Comparison of ENCODE assay signal across 17 cellular contexts in the genomic region with DNA sequence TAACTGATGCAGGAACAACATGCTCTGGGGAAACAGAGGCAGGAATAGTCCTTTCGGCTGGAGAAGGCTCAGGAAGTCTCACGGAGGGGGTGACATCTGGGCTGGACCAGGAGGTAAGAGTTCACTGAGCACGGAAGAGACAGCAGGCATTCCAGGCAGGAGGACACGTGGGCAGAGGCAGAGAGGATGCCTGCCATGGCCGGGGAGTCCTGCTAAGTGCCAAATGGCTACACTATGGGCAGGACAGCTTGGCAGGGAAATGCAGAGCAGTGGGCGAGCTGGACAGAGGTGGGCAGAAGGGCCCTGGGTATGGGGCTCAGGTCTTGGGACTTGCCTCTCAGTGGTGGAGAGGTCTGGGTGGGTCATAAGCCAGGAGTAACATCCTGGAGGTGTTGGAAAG. TPM values are rescaled to one million over a fixed set of nuclear protein-coding genes. Genes with fewer than 3 reads are reported as not detected.
A peak's percentile ranks its signal among the peaks of the same experiment; 100 is the strongest.
DNase-seq lines count a peak whose midpoint lies in the region; ATAC-seq and TF ChIP-seq lines count a peak whose summit lies in the region.
"Had no signal": no experiment of that assay in that cellular context is flagged by ENCODE, and none has a peak within 500 bp of the region (broad histone marks: within the 10 kb centered on the region; RNA-seq: fewer than 3 reads in every experiment).

No MANE protein-coding gene starts in this region.

- H3K14ac ChIP-seq in IMR-90 (replicated peaks; ENCODE audit: low read depth, low read length) (no peak overlapping the region), neuronal stem cell (ENCODE audit: low read length) (no peak overlapping the region)

- no peak for ATAC-seq in IMR-90 (ENCODE audit: low read depth)

- no peaks in the 10 kb centered on the region for H3K9me3 ChIP-seq in IMR-90 (ENCODE audit: control insufficient read depth, insufficient read depth, low read length)
- H3K9me3 ChIP-seq in neuronal stem cell (replicated peaks in 1 of 2; ENCODE audit: control insufficient read depth in 2 of 2, insufficient read depth in 1 of 2, low read depth in 1 of 2, low read length in 2 of 2) = no peaks in the 10 kb centered on the region
- H3K9me3 ChIP-seq: A549, HAP-1 had no signal

- no peak for TF ChIP-seq RAD21 in IMR-90 (IDR thresholded peaks at IDR 0.05; ENCODE audit: low read length)

- H4K20me1 ChIP-seq in IMR-90 (ENCODE audit: insufficient read depth, low read length) = no peaks in the 10 kb centered on the region; the same call in none of the 2 replicates

- H4K8ac ChIP-seq in IMR-90 (ENCODE audit: low read depth in 2 of 2, low read length in 2 of 2) (no peak overlapping the region), neuronal stem cell (ENCODE audit: low read depth, low read length) (no peak overlapping the region)

- H3K18ac ChIP-seq in IMR-90 (ENCODE audit: low read depth, low read length) (no peak overlapping the region), neuronal stem cell (ENCODE audit: low read length) (no peak overlapping the region)

- H3K27ac ChIP-seq in IMR-90 (ENCODE audit: insufficient read depth, low read length) (no peak overlapping the region), RWPE1 (peak overlapping the region; percentile 91), neuronal stem cell (replicated peaks; ENCODE audit: low read length) (no peak overlapping the region)
- H3K27ac ChIP-seq: A549 had no signal

- WGBS in IMR-90 (ENCODE audit: extremely low coverage in 2 of 2, insufficient read length in 1 of 2), 2 experiments = 80% methylated on average over 6 of the region's 6 CpGs; no CpG with 5 or more reads in 1 of the 2 experiments
- no CpG with 5 or more reads among the region's 6 CpGs for WGBS in neuronal stem cell (ENCODE audit: extremely low coverage in 2 of 2, insufficient read length in 2 of 2, insufficient replicate concordance in 1 of 2), 2 donors

- H3K36me3 ChIP-seq in IMR-90 (ENCODE audit: control insufficient read depth, insufficient read depth, low read length) (peaks cover 3% of the 10 kb centered on the region; the same call in 1 of the 2 replicates), neuronal stem cell (replicated peaks in 1 of 2; ENCODE audit: control insufficient read depth in 2 of 2, insufficient read depth in 2 of 2, low read length in 2 of 2) (peaks cover 4 to 7% of the 10 kb centered on the region in 2 donors)
- H3K36me3 ChIP-seq: HAP-1 had no signal

- H3K4ac ChIP-seq in IMR-90 (ENCODE audit: low read depth, low read length) = no peak overlapping the region
- H3K4ac ChIP-seq in neuronal stem cell (ENCODE audit: low read length) = no peak overlapping the region

- H3K9ac ChIP-seq in IMR-90 (ENCODE audit: low read depth, low read length) = no peak overlapping the region
- peak overlapping the region; percentile 40 for H3K9ac ChIP-seq in neuronal stem cell (ENCODE audit: low read depth, low read length, poor library complexity)

- in situ Hi-C loops in IMR-90 (cut with MboI; ENCODE audit: low sequenced_read_pairs) = no loop called here

- no peak for TF ChIP-seq CTCF in IMR-90 (conservative IDR thresholded peaks at IDR 0.05; ENCODE audit: low read depth, low read length)
- no peak for TF ChIP-seq CTCF in RWPE1 (conservative IDR thresholded peaks at IDR 0.05; ENCODE audit: low read depth)

- H2BK20ac ChIP-seq in IMR-90 (ENCODE audit: low read depth, low read length) = no peak overlapping the region

- no peak for TF ChIP-seq POLR2A in IMR-90 (IDR thresholded peaks at IDR 0.05; ENCODE audit: low read depth, low read length)

- POLR2A ChIA-PET in IMR-90 (lab: Charles Lee; ENCODE audit: unreplicated experiment) (no interaction called here), RWPE1 (lab: Yijun Ruan, JAX; ENCODE audit: low non-redundant PET) (no interaction called here)

- no peak overlapping the region for H2BK15ac ChIP-seq in IMR-90 (ENCODE audit: low read depth, low read length)
- no peak overlapping the region for H2BK15ac ChIP-seq in neuronal stem cell (ENCODE audit: low read length)

- dilution Hi-C loops in IMR-90 (cut with HindIII; ENCODE audit: low sequenced_read_pairs, unreplicated experiment) = no loop called here

- H2BK120ac ChIP-seq in IMR-90 (ENCODE audit: low read depth, low read length) (no peak overlapping the region), neuronal stem cell (ENCODE audit: low read depth, low read length) (no peak overlapping the region)

- no peak overlapping the region for H3K4me3 ChIP-seq in IMR-90 (ENCODE audit: insufficient read depth, low read depth, low read length)
- H3K4me3 ChIP-seq in neuronal stem cell (ENCODE audit: low read length in 2 of 2) = no peak overlapping the region
- H3K4me3 ChIP-seq: A549, HAP-1 had no signal

- H3K27me3 ChIP-seq in IMR-90 (ENCODE audit: control insufficient read depth, insufficient read depth, low read length) (no peaks in the 10 kb centered on the region), neuronal stem cell (ENCODE audit: control insufficient read depth in 3 of 3, insufficient read depth in 3 of 3, low read depth in 1 of 3, low read length in 3 of 3) (no peaks in the 10 kb centered on the region)

- H3K4me2 ChIP-seq in IMR-90 (ENCODE audit: low read depth, low read length) (no peak overlapping the region), neuronal stem cell (ENCODE audit: insufficient read depth, low read length, poor library complexity, severe bottlenecking) (no peak overlapping the region)
- H3K4me2 ChIP-seq: A549 had no signal

- H2BK5ac ChIP-seq in IMR-90 (ENCODE audit: low read depth, low read length, poor library complexity, severe bottlenecking) = no peak overlapping the region
- peak overlapping the region; percentile 62 for H2BK5ac ChIP-seq in neuronal stem cell (ENCODE audit: low read length)

- H3K4me1 ChIP-seq in IMR-90 (ENCODE audit: control insufficient read depth, insufficient read depth, low read length) (peaks cover 6% of the 10 kb centered on the region), neuronal stem cell (ENCODE audit: control insufficient read depth in 2 of 2, insufficient read depth in 1 of 2, low read depth in 1 of 2, low read length in 2 of 2) (no peaks in the 10 kb centered on the region)

- DNase-seq in IMR-90 (no peak), RWPE1 (ENCODE audit: low spot score) (no peak), cerebellum (ENCODE audit: low spot score) (peak; percentile 58), neuronal stem cell (ENCODE audit: low spot score) (no peak), SIG-M5 treated with dmso at 0.1 percent for 504 hours (lab: John Stamatoyannopoulos, UW; ENCODE audit: unreplicated experiment) (no peak), AML-193 (lab: John Stamatoyannopoulos, UW) (no peak), NCI-H2227 (lab: John Stamatoyannopoulos, UW; ENCODE audit: unreplicated experiment) (no peak), foreskin melanocyte (no peak)
- DNase-seq: DMS153, GOT3 had no signal

- H2AK5ac ChIP-seq in IMR-90 (ENCODE audit: low read depth, low read length) (no peak overlapping the region), neuronal stem cell (ENCODE audit: low read depth, low read length) (peak overlapping the region; percentile 10)

- CTCF ChIA-PET in IMR-90 (lab: Yijun Ruan, JAX) = interaction anchor here (0.6 to 2.5 kb wide), 8 partner anchors 9 to 276 kb away, joined by 3 to 7 read pairs (median 4); no protein-coding TSS in a partner anchor
- CTCF ChIA-PET in RWPE1 (lab: Yijun Ruan, JAX) = interaction anchor here (0.6 to 3.3 kb wide), 18 partner anchors 8 to 355 kb away, joined by 3 to 15 read pairs (median 4); no protein-coding TSS in a partner anchor

- H3K79me1 ChIP-seq in IMR-90 (ENCODE audit: low read depth in 1 of 2, low read length in 2 of 2) = no peaks in the 10 kb centered on the region
- H3K79me1 ChIP-seq in neuronal stem cell (ENCODE audit: low read depth, low read length) = peaks cover 1% of the 10 kb centered on the region

- peak overlapping the region; percentile 75 for H2AK9ac ChIP-seq in IMR-90 (replicated peaks; ENCODE audit: low read depth, low read length, poor library complexity)

- BruUV-seq in IMR-90 (replicated peaks; lab: Mats Ljungman, UMichigan) = no TSS peak

- H3K56ac ChIP-seq in IMR-90 (ENCODE audit: extremely low read depth, insufficient read depth, low read length) = no peak overlapping the region

- H4K91ac ChIP-seq in IMR-90 (ENCODE audit: insufficient read depth, low read depth, low read length) (no peak overlapping the region), neuronal stem cell (ENCODE audit: low read depth, low read length, poor library complexity) (no peak overlapping the region)

- H4K5ac ChIP-seq in IMR-90 (ENCODE audit: low read depth, low read length) = no peak overlapping the region

- H2AFZ ChIP-seq in IMR-90 (replicated peaks; ENCODE audit: low read length, poor library complexity) (no peak overlapping the region), neuronal stem cell (ENCODE audit: low read length) (no peak overlapping the region)

- intact Hi-C loops in IMR-90 (cut with micrococcal nuclease) = loop anchor here (1.0 kb wide), 1 partner anchor 207 kb away; no protein-coding TSS in a partner anchor

- peaks cover 5% of the 10 kb centered on the region; the same call in 1 of the 2 replicates for H3K9me1 ChIP-seq in IMR-90 (ENCODE audit: insufficient read depth, low read length)

- H3K23ac ChIP-seq in IMR-90 (ENCODE audit: low read depth, low read length) (no peak overlapping the region), neuronal stem cell (ENCODE audit: low read depth, low read length, poor library complexity) (peak overlapping the region; percentile 22)

- no peak overlapping the region for H2BK12ac ChIP-seq in neuronal stem cell (ENCODE audit: low read length)

TF ChIP-seq in IMR-90, 13 proteins besides CTCF, POLR2A, EP300 and RAD21 (continues in another document):
- TF ChIP-seq, protein P1, sequence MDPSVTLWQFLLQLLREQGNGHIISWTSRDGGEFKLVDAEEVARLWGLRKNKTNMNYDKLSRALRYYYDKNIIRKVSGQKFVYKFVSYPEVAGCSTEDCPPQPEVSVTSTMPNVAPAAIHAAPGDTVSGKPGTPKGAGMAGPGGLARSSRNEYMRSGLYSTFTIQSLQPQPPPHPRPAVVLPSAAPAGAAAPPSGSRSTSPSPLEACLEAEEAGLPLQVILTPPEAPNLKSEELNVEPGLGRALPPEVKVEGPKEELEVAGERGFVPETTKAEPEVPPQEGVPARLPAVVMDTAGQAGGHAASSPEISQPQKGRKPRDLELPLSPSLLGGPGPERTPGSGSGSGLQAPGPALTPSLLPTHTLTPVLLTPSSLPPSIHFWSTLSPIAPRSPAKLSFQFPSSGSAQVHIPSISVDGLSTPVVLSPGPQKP (IDR thresholded peaks at IDR 0.05; ENCODE audit: borderline replicate concordance, low read depth, low read length) = no peak

RNA-seq across cellular contexts. Expression of a gene that starts 17.6 kb away (rescaled TPM):
- total RNA-seq in IMR-90 (2012; rRNA removed) = 8.6 TPM in 2 replicates
- 21.1 and 23.0 TPM in 2 replicates for polyA plus RNA-seq in IMR-90 (2012; rRNA removed)
- polyA plus RNA-seq in IMR-90 (2012; cell fraction: cytosol; rRNA removed) = 12.1 and 21.4 TPM in 2 replicates
- 16.8 and 36.6 TPM in 2 replicates for polyA plus RNA-seq in IMR-90 (2012; cell fraction: nucleus; rRNA removed; ENCODE audit: low replicate concordance)
- total RNA-seq in cerebellum = 6.6 TPM
- 11.9 TPM for polyA plus RNA-seq in neuronal stem cell (2013, experiment 1 of 2)
- polyA plus RNA-seq in neuronal stem cell (2013, experiment 2 of 2) = 11.5 TPM

RNA-seq across cellular contexts. Expression of a gene that starts 25.3 kb away (rescaled TPM):
- not detected in 2 replicates for total RNA-seq in IMR-90 (2012; rRNA removed)
- polyA plus RNA-seq in IMR-90 (2012; rRNA removed) = not detected in 2 replicates
- not detected in 2 replicates for polyA plus RNA-seq in IMR-90 (2012; cell fraction: cytosol; rRNA removed)
- polyA plus RNA-seq in IMR-90 (2012; cell fraction: nucleus; rRNA removed; ENCODE audit: low replicate concordance) = not detected in 2 replicates
- not detected for total RNA-seq in cerebellum
- not detected for polyA plus RNA-seq in neuronal stem cell (2013, experiment 1 of 2)
- not detected for polyA plus RNA-seq in neuronal stem cell (2013, experiment 2 of 2)
- total RNA-seq: CD8-positive, alpha-beta T cell; HFFc6 had no signal
- polyA plus RNA-seq: A549, AG04450, BJ, CD14-positive monocyte had no signal
